In the genomic region with DNA sequence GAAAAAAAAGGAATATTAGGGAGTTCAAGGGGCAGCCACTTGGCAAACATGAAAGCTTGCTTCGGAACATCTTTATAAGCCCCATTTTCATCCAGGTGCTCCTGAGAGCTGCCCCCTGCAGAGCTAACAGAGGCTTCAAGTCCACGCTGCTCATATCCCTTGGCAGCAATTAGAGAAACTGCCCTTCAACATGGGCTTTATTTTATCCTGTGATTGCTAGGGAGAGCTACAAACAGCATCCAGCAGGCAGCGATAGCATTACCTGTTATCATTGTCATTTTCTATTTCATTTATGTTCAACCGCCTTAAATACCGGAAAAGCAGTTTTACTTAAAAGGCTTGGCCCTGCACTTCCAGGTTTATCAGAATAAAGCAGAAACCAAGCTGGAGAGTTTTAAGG, we compare ENCODE assay signal across 31 cellular contexts.
"Had no signal": no experiment of that assay in that cellular context is flagged by ENCODE, and none has a peak within 500 bp of the region (broad histone marks: within the 10 kb centered on the region; RNA-seq: fewer than 3 reads in every experiment).

No MANE protein-coding gene starts in this region.

- H3K27me3 ChIP-seq: adrenal gland, body of pancreas, esophagus muscularis mucosa, foreskin keratinocyte, gastrocnemius medialis had no signal

- H3K4me3 ChIP-seq: adrenal gland, body of pancreas, esophagus muscularis mucosa, gastrocnemius medialis, heart left ventricle had no signal

- H3K9me3 ChIP-seq: adrenal gland, body of pancreas, esophagus muscularis mucosa, gastrocnemius medialis, heart left ventricle had no signal

- H3K36me3 ChIP-seq: adrenal gland, esophagus muscularis mucosa, gastrocnemius medialis, heart left ventricle, WERI-Rb-1 had no signal

- ATAC-seq: activated CD4-positive, CD25-positive, alpha-beta regulatory T cell treated with anti-CD3 and anti-CD28 coated beads, Interleukin-2, amount 50 U/mL, for 24 hours; activated CD8-positive, alpha-beta T cell treated with anti-CD3 and anti-CD28 coated beads for 36 hours; activated naive CD8-positive, alpha-beta T cell treated with anti-CD3 and anti-CD28 coated beads, Interleukin-2, amount 50 U/mL, for 24 hours; body of pancreas; effector memory CD8-positive, alpha-beta T cell; foreskin keratinocyte; gastrocnemius medialis; heart left ventricle; T-helper 17 cell had no signal

- DNase-seq: activated B cell treated with CpG ODN at 0.5 μM for 24 hours; activated CD4-positive, alpha-beta T cell treated with anti-CD3 and anti-CD28 coated beads for 48 hours; activated CD4-positive, alpha-beta T cell treated with anti-CD3 and anti-CD28 coated beads, Interleukin-2, amount 50 U/mL, for 1 hour; activated CD4-positive, alpha-beta T cell treated with anti-CD3 and anti-CD28 coated beads, Interleukin-2, amount 50 U/mL, for 48 hours; activated CD8-positive, alpha-beta memory T cell treated with anti-CD3 and anti-CD28 coated beads for 24 hours; activated CD8-positive, alpha-beta T cell treated with anti-CD3 and anti-CD28 coated beads for 36 hours; activated effector memory CD4-positive, alpha-beta T cell treated with anti-CD3 and anti-CD28 coated beads, Interleukin-2, amount 50 U/mL, for 16 hours; activated naive CD4-positive, alpha-beta T cell treated with anti-CD3 and anti-CD28 coated beads for 36 hours; activated naive CD8-positive, alpha-beta T cell treated with anti-CD3 and anti-CD28 coated beads for 36 hours; activated naive CD8-positive, alpha-beta T cell treated with anti-CD3 and anti-CD28 coated beads, Interleukin-2, amount 50 U/mL, for 24 hours; activated T-cell treated with anti-CD3 and anti-CD28 coated beads, Interleukin-2, amount 50 U/mL, for 1 hour; activated T-cell treated with anti-CD3 and anti-CD28 coated beads, Interleukin-2, amount 50 U/mL, for 48 hours; adrenal gland; amygdala; aorta; body of pancreas; caudate nucleus; cortex of kidney; dermis blood vessel endothelial cell; effector CD4-positive, alpha-beta T cell; effector memory CD8-positive, alpha-beta T cell; erythroblast; foreskin keratinocyte; gastrocnemius medialis; glutamatergic neuron; heart left ventricle; T-helper 17 cell; T1000; WERI-Rb-1 had no signal

- H3K27ac ChIP-seq: adrenal gland, body of pancreas, esophagus muscularis mucosa, foreskin keratinocyte, gastrocnemius medialis, heart left ventricle, WERI-Rb-1 had no signal

- H3K4me1 ChIP-seq: adrenal gland, body of pancreas, esophagus muscularis mucosa, foreskin keratinocyte, gastrocnemius medialis, heart left ventricle had no signal
